Comparison of ENCODE assay signal across 8 cellular contexts in genomic region chr2:113248997-113249770, GRCh38. TPM values are rescaled to one million over a fixed set of nuclear protein-coding genes. Genes with fewer than 3 reads are reported as not detected.
A peak's percentile ranks its signal among the peaks of the same experiment; 100 is the strongest.
DNase-seq lines count a peak whose midpoint lies in the region; ATAC-seq and TF ChIP-seq lines count a peak whose summit lies in the region.

No MANE protein-coding gene starts in this region.

- TF ChIP-seq CTCF in gastroesophageal sphincter (IDR thresholded peaks at IDR 0.05) (peak in 3 of 4 experiments; percentile 85 to 93 (median 89)), ovary (IDR thresholded peaks at IDR 0.05) (peak; percentile 11 to 47 (median 38)), thyroid gland (IDR thresholded peaks at IDR 0.05) (peak; percentile 56 to 82 (median 72))

- H3K4me3 ChIP-seq in Karpas-422 (ENCODE audit: low read length) (no peak overlapping the region), SJCRH30 (no peak overlapping the region), gastroesophageal sphincter (no peak overlapping the region), ovary (no peak overlapping the region), thyroid gland (replicated peaks in 1 of 3) (no peak overlapping the region)

- no peak for TF ChIP-seq EP300 in gastroesophageal sphincter (IDR thresholded peaks at IDR 0.05)
- TF ChIP-seq EP300 in ovary (IDR thresholded peaks at IDR 0.05), result no peak

- H3K27me3 ChIP-seq in Karpas-422 (ENCODE audit: low read length) (no peaks in the 10 kb centered on the region), SJCRH30 (no peaks in the 10 kb centered on the region), gastroesophageal sphincter (peaks cover 4% of the 10 kb centered on the region), ovary (no peaks in the 10 kb centered on the region), thyroid gland (no peaks in the 10 kb centered on the region)

- H4K20me1 ChIP-seq in Karpas-422 (ENCODE audit: insufficient read depth, low read depth, low read length), result no peaks in the 10 kb centered on the region

- no peaks in the 10 kb centered on the region for H3K9me3 ChIP-seq in Karpas-422 (ENCODE audit: low read length)
- H3K9me3 ChIP-seq in SJCRH30 (replicated peaks), result 0 out of 2 replicates have a peak, but pooled peaks cover 3% of the 10 kb centered on the region
- H3K9me3 ChIP-seq in gastroesophageal sphincter, result no peaks in the 10 kb centered on the region
- H3K9me3 ChIP-seq in ovary, result no peaks in the 10 kb centered on the region
- H3K9me3 ChIP-seq in thyroid gland, result no peaks in the 10 kb centered on the region

- 0 out of 2 replicates have a peak overlapping the region, but pooled peaks have one; percentile 15 for H2AFZ ChIP-seq in Karpas-422 (ENCODE audit: low read length)

- WGBS in gastroesophageal sphincter (ENCODE audit: low coverage in 1 of 2), 2 donors, result 28 to 36% methylated on average over 6 to 10 of the region's 10 CpGs
- 45 to 46% (median 45%) methylated on average over 10 of the region's 10 CpGs for WGBS in ovary, 3 donors
- WGBS in thyroid gland, 2 donors, result 44 to 45% methylated on average over 9 of the region's 10 CpGs

- H3K9me2 ChIP-seq in Karpas-422 (replicated peaks; ENCODE audit: insufficient read depth, low read length), result no peaks in the 10 kb centered on the region

- no peak overlapping the region for H3K4me2 ChIP-seq in Karpas-422 (ENCODE audit: low read depth, low read length, poor library complexity, severe bottlenecking)

- DNase-seq in SIG-M5 treated with dmso at 0.1 percent for 504 hours (lab: John Stamatoyannopoulos, UW; ENCODE audit: unreplicated experiment), result peak; percentile 74
- no peak for DNase-seq in SIG-M5 (lab: John Stamatoyannopoulos, UW)
- DNase-seq in Karpas-422, result peak; percentile 85
- peak; percentile 80 to 93 for DNase-seq in SJCRH30
- DNase-seq in activated naive CD4-positive, alpha-beta T cell (lab: John Stamatoyannopoulos, UW), result peak; percentile 32 to 69 (median 50)
- peak; percentile 34 to 67 (median 63) for DNase-seq in ovary
- peak; percentile 75 to 78 for DNase-seq in thyroid gland

- no peak overlapping the region for H3K9ac ChIP-seq in Karpas-422 (ENCODE audit: low read length)

- H3K4me1 ChIP-seq in Karpas-422 (ENCODE audit: low read length) (no peaks in the 10 kb centered on the region), SJCRH30 (0 out of 2 replicates have a peak, but pooled peaks cover 4% of the 10 kb centered on the region), gastroesophageal sphincter (peaks cover 0 to 9% (median 0%) of the 10 kb centered on the region in 3 donors), ovary (ENCODE audit: insufficient read depth) (no peaks in the 10 kb centered on the region), thyroid gland (peaks cover 69 to 94% of the 10 kb centered on the region in 2 donors)

- no peaks in the 10 kb centered on the region for H3K36me3 ChIP-seq in Karpas-422 (ENCODE audit: insufficient read depth, low read length)
- H3K36me3 ChIP-seq in SJCRH30, result no peaks in the 10 kb centered on the region
- H3K36me3 ChIP-seq in gastroesophageal sphincter, result no peaks in the 10 kb centered on the region
- H3K36me3 ChIP-seq in ovary, result no peaks in the 10 kb centered on the region
- H3K36me3 ChIP-seq in thyroid gland, result peaks cover 43 to 48% of the 10 kb centered on the region in 2 donors

- H3K27ac ChIP-seq in Karpas-422 (ENCODE audit: low read length) (no peak overlapping the region), SJCRH30 (no peak overlapping the region), gastroesophageal sphincter (no peak overlapping the region), ovary (no peak overlapping the region), thyroid gland (peak overlapping the region; percentile 55 to 83 (median 67))

- intact Hi-C loops in ovary (cut with DNase I) (loop anchor here in 1 of 4 donors (5.0 kb wide), 1 partner anchor 123 kb away; no protein-coding TSS in a partner anchor), thyroid gland (cut with DNase I) (loop anchor here (5.0 kb wide), 1 partner anchor 123 kb away; no protein-coding TSS in a partner anchor)

- no peaks in the 10 kb centered on the region for H3K79me2 ChIP-seq in Karpas-422 (ENCODE audit: low read length)

- ATAC-seq in gastroesophageal sphincter, result peak; percentile 74

- no peak for TF ChIP-seq POLR2A in gastroesophageal sphincter (IDR thresholded peaks at IDR 0.05)
- TF ChIP-seq POLR2A in ovary (IDR thresholded peaks at IDR 0.05), result no peak
- no peak for TF ChIP-seq POLR2A in thyroid gland (IDR thresholded peaks at IDR 0.05)

RNA-seq across cellular contexts. Expression of gene PAX8, which starts 29.5 kb away (rescaled TPM):
- total RNA-seq in Karpas-422 (2014; rRNA removed; shearing (Covaris generic); ENCODE audit: low replicate concordance), result 0.90 and 1.5 TPM in 2 replicates
- total RNA-seq in SJCRH30 (2014; rRNA removed; shearing (Covaris generic)), result 0.99 and 1.3 TPM in 2 replicates
- 1 to 10 TPM in 2 of 4 donors, under 1 TPM in 1, not detected in 1; 0.62 to 2.5 (median 1.1) TPM for total RNA-seq in gastroesophageal sphincter
- total RNA-seq in ovary, result 10 to 100 TPM in 4 of 7 donors, 1 to 10 TPM in 1, under 1 TPM in 2; 0.15 to 90.1 (median 10.1) TPM
- polyA plus RNA-seq in ovary, result 1 to 10 TPM; 2.0 to 2.2 TPM
- 1,000 to 10,000 TPM; 1,318 to 2,156 (median 1,767) TPM for total RNA-seq in thyroid gland

Comparison
In these comparisons a context has a peak if more than half of its experiments do, and no peak if none do; other contexts are left out.
1. H3K27ac ChIP-seq: peak in thyroid gland (3 of 3); none in Karpas-422 (single experiment), SJCRH30 (single experiment), gastroesophageal sphincter (0 of 4) and ovary (0 of 2).
2. CTCF ChIP-seq: peak in every context shown above with its lines; median percentile 89 in gastroesophageal sphincter; 72 in thyroid gland; 38 in ovary.
3. RNA of gene PAX8, which starts 29.5 kb away (total RNA-seq): 1,318 to 2,156 TPM in thyroid gland; 0.15 to 90.1 TPM in ovary, 0.90 to 1.5 TPM in Karpas-422, 0.99 to 1.3 TPM in SJCRH30 and 0.62 to 2.5 TPM in gastroesophageal sphincter; every median in the first group is over 10 times any median in the second.